8 cellular contexts compared by ENCODE assay signal in genomic region chr7:27184342-27185012, GRCh38. TPM values are rescaled to one million over a fixed set of nuclear protein-coding genes. Genes with fewer than 3 reads are reported as not detected.
A peak's percentile ranks its signal among the peaks of the same experiment; 100 is the strongest.
DNase-seq lines count a peak whose midpoint lies in the region; ATAC-seq, FAIRE-seq and TF ChIP-seq lines count a peak whose summit lies in the region.

No MANE protein-coding gene starts in this region.

- dilution Hi-C loops in endothelial cell of umbilical vein (cut with MboI; ENCODE audit: extremely low pct_ligation_motif_present, low sequenced_read_pairs), result no loop called here

- H3K9ac ChIP-seq in endothelial cell of umbilical vein (replicated peaks; ENCODE audit: extremely low read depth, insufficient read depth, low read length), result peak overlapping the region; percentile 88

- H3K4me3 ChIP-seq in SJCRH30, result peak overlapping the region; percentile 73
- H3K4me3 ChIP-seq in endothelial cell of umbilical vein (replicated peaks in 1 of 3; ENCODE audit: insufficient read depth in 1 of 3, low read depth in 1 of 3, low read length in 3 of 3), result peak overlapping the region; percentile 82 to 91 (median 84)

- peak; percentile 52 for FAIRE-seq in endothelial cell of umbilical vein (lab: Jason Lieb, UNC)

- H3K4me2 ChIP-seq in endothelial cell of umbilical vein (ENCODE audit: insufficient read depth, low read length), result peak overlapping the region; percentile 82

- H3K4me1 ChIP-seq in SJCRH30 (no peaks in the 10 kb centered on the region), endothelial cell of umbilical vein (ENCODE audit: control insufficient read depth, extremely low read depth, insufficient read depth, low read length) (peaks cover 67% of the 10 kb centered on the region)

- intact Hi-C loops in endothelial cell of umbilical vein (cut with micrococcal nuclease), result loop anchor here (1.0 to 5.0 kb wide), 3 partner anchors 7 to 1327 kb away; no protein-coding TSS in a partner anchor

- H3K36me3 ChIP-seq in SJCRH30 (no peaks in the 10 kb centered on the region), endothelial cell of umbilical vein (ENCODE audit: control insufficient read depth in 2 of 2, extremely low read depth in 1 of 2, insufficient read depth in 2 of 2, low read length in 2 of 2) (no peaks in the 10 kb centered on the region)

- H3K9me1 ChIP-seq in endothelial cell of umbilical vein (replicated peaks; ENCODE audit: control insufficient read depth, extremely low read depth, insufficient read depth, low read length), result no peaks in the 10 kb centered on the region

- peaks cover 75% of the 10 kb centered on the region for H3K79me2 ChIP-seq in endothelial cell of umbilical vein (ENCODE audit: control insufficient read depth, insufficient read depth, low read length)

- peak overlapping the region; percentile 87 for H3K27ac ChIP-seq in SJCRH30
- H3K27ac ChIP-seq in endothelial cell of umbilical vein (ENCODE audit: insufficient read depth, low read depth, low read length), result peak overlapping the region; percentile 90

- H3K9me3 ChIP-seq in SJCRH30 (replicated peaks), result no peaks in the 10 kb centered on the region
- H3K9me3 ChIP-seq in endothelial cell of umbilical vein (replicated peaks; ENCODE audit: control insufficient read depth, insufficient read depth, low read length), result no peaks in the 10 kb centered on the region

- TF ChIP-seq CTCF in endothelial cell of umbilical vein (IDR thresholded peaks at IDR 0.05; ENCODE audit: extremely low read depth in 1 of 2, insufficient read depth in 1 of 2, low read depth in 1 of 2, low read length in 2 of 2) (no peak), omental fat pad (IDR thresholded peaks at IDR 0.05) (no peak), GM10248 (IDR thresholded peaks at IDR 0.05; ENCODE audit: control extremely low read depth, extremely low read depth, low read depth, missing control alignments) (no peak)

- BruUV-seq in endothelial cell of umbilical vein (replicated peaks; lab: Mats Ljungman, UMichigan), result TSS peak; percentile 17

- POLR2A ChIA-PET in endothelial cell of umbilical vein (lab: Charles Lee), result interaction anchor here (0.6 to 2.0 kb wide), 6 partner anchors 8 to 67 kb away, joined by 3 to 8 read pairs (median 6); no protein-coding TSS in a partner anchor
- POLR2A ChIA-PET in GM10248 (lab: Yijun Ruan, JAX), result no interaction called here

- ATAC-seq in activated CD4-positive, CD25-positive, alpha-beta regulatory T cell treated with anti-CD3 and anti-CD28 coated beads, Interleukin-2, amount 50 U/mL, for 24 hours, result peak; percentile 30 to 31
- ATAC-seq in omental fat pad (ENCODE audit: low FRiP score) (no peak), HG02970 (IDR thresholded peaks at IDR 0.05; ENCODE audit: low FRiP score, unreplicated experiment) (no peak)

- CTCF ChIA-PET in endothelial cell of umbilical vein (lab: Charles Lee), result interaction anchor here (0.9 to 6.0 kb wide), 9 partner anchors 11 to 909 kb away, joined by 3 to 49 read pairs (median 5); partner anchors contain the start of gene HOXA10
- CTCF ChIA-PET in GM10248 (lab: Yijun Ruan, JAX), result interaction anchor here (5.1 kb wide), 1 partner anchor 11 kb away, joined by 41 read pairs; no protein-coding TSS in a partner anchor

- H3K27me3 ChIP-seq in SJCRH30, result no peaks in the 10 kb centered on the region
- H3K27me3 ChIP-seq in endothelial cell of umbilical vein (ENCODE audit: control insufficient read depth in 2 of 2, insufficient read depth in 2 of 2, low read length in 2 of 2), result no peaks in the 10 kb centered on the region

- no peaks in the 10 kb centered on the region for H4K20me1 ChIP-seq in endothelial cell of umbilical vein (replicated peaks; ENCODE audit: control insufficient read depth, extremely low read depth, insufficient read depth, low read length)

- DNase-seq in activated CD4-positive, CD25-positive, alpha-beta regulatory T cell (lab: John Stamatoyannopoulos, UW), result no peak
- DNase-seq in SJCRH30 (peak; percentile 55 to 69), endothelial cell of umbilical vein (ENCODE audit: low read depth, low spot score) (peak; percentile 47), omental fat pad (ENCODE audit: low spot score) (peak; percentile 21), GOT3 (lab: John Stamatoyannopoulos, UW) (no peak), GM10248 (ENCODE audit: extremely low spot score) (no peak)

- TF ChIP-seq POLR2A in endothelial cell of umbilical vein (IDR thresholded peaks at IDR 0.05; ENCODE audit: low read depth, low read length), result no peak

- peak overlapping the region; percentile 23 for H2AFZ ChIP-seq in endothelial cell of umbilical vein (ENCODE audit: low read depth, low read length)

TF ChIP-seq in endothelial cell of umbilical vein, 7 proteins besides CTCF, POLR2A, EP300 and RAD21 (continues in another document):
- TF ChIP-seq GATA2 (IDR thresholded peaks at IDR 0.05; ENCODE audit: insufficient read depth, insufficient read length, low read depth, low read length) (no peak), FOS (IDR thresholded peaks at IDR 0.05; ENCODE audit: borderline replicate concordance, insufficient read depth, low read length) (no peak), EZH2 (IDR thresholded peaks at IDR 0.05; ENCODE audit: borderline replicate concordance, low read depth, low read length, severe bottlenecking) (no peak), MYC (IDR thresholded peaks at IDR 0.05; ENCODE audit: low read depth, low read length) (no peak), POLR2AphosphoS5 (IDR thresholded peaks at IDR 0.05; ENCODE audit: insufficient read depth, low read depth, low read length) (no peak), JUN (IDR thresholded peaks at IDR 0.05; ENCODE audit: borderline replicate concordance, insufficient read depth, insufficient read length, low read depth) (no peak)

RNA-seq across cellular contexts. Expression of gene HOXA11, which starts 0.6 kb away (rescaled TPM):
- total RNA-seq in SJCRH30 (2014; rRNA removed; shearing (Covaris generic)), result 5.0 and 5.8 TPM in 2 replicates
- total RNA-seq in endothelial cell of umbilical vein (15.2 and 16.7 TPM in 2 replicates), omental fat pad (not detected)
- 10.4 and 10.8 TPM in 2 replicates for polyA plus RNA-seq in endothelial cell of umbilical vein
- 8.2 and 9.7 TPM in 2 replicates for polyA plus RNA-seq in endothelial cell of umbilical vein (2011; cell fraction: cytosol; rRNA removed)
- polyA plus RNA-seq in endothelial cell of umbilical vein (2011; cell fraction: nucleus; rRNA removed), result 4.6 and 5.5 TPM in 2 replicates
- polyA plus RNA-seq in endothelial cell of umbilical vein (2012), result 11.6 TPM in 2 replicates
- 6.6 and 8.6 TPM in 2 replicates for polyA minus RNA-seq in endothelial cell of umbilical vein
- 2.8 TPM for polyA minus RNA-seq in endothelial cell of umbilical vein (2011; cell fraction: cytosol; rRNA and poly(A)+ RNA removed)
- 3.6 and 3.7 TPM in 2 replicates for polyA minus RNA-seq in endothelial cell of umbilical vein (2011; cell fraction: nucleus; rRNA and poly(A)+ RNA removed)

RNA-seq across cellular contexts. Expression of gene HOXA10, which starts 10.4 kb away (rescaled TPM):
- 16.2 and 17.2 TPM in 2 replicates for total RNA-seq in SJCRH30 (2014; rRNA removed; shearing (Covaris generic))
- total RNA-seq in endothelial cell of umbilical vein (24.4 and 27.6 TPM in 2 replicates), omental fat pad (1 to 10 TPM in 2 of 4 donors, under 1 TPM in 2; 0.56 to 1.9 (median 1.2) TPM)
- polyA plus RNA-seq in endothelial cell of umbilical vein, result 23.7 and 30.3 TPM in 2 replicates
- 15.8 and 19.0 TPM in 2 replicates for polyA plus RNA-seq in endothelial cell of umbilical vein (2011; cell fraction: cytosol; rRNA removed)
- polyA plus RNA-seq in endothelial cell of umbilical vein (2011; cell fraction: nucleus; rRNA removed), result 16.7 TPM in 2 replicates
- polyA plus RNA-seq in endothelial cell of umbilical vein (2012), result 15.1 and 20.3 TPM in 2 replicates
- 24.4 and 30.3 TPM in 2 replicates for polyA minus RNA-seq in endothelial cell of umbilical vein
- 3.2 TPM for polyA minus RNA-seq in endothelial cell of umbilical vein (2011; cell fraction: cytosol; rRNA and poly(A)+ RNA removed)
- 8.0 and 9.1 TPM in 2 replicates for polyA minus RNA-seq in endothelial cell of umbilical vein (2011; cell fraction: nucleus; rRNA and poly(A)+ RNA removed)

RNA-seq across cellular contexts. Expression of gene HOXA13, which starts 15.4 kb away (rescaled TPM):
- total RNA-seq in SJCRH30 (2014; rRNA removed; shearing (Covaris generic)), result 1.6 and 1.7 TPM in 2 replicates
- 0.09 and 0.22 TPM in 2 replicates for total RNA-seq in endothelial cell of umbilical vein
- 0.02 TPM in 1 of 2 replicates, not detected in the other for polyA plus RNA-seq in endothelial cell of umbilical vein
- polyA plus RNA-seq in endothelial cell of umbilical vein (2011; cell fraction: cytosol; rRNA removed), result 0.01 TPM in 2 replicates
- polyA plus RNA-seq in endothelial cell of umbilical vein (2011; cell fraction: nucleus; rRNA removed), result 0.03 TPM in 1 of 2 replicates, not detected in the other
- not detected in 2 replicates for polyA plus RNA-seq in endothelial cell of umbilical vein (2012)
- not detected in 2 replicates for polyA minus RNA-seq in endothelial cell of umbilical vein
- 0.72 TPM for polyA minus RNA-seq in endothelial cell of umbilical vein (2011; cell fraction: cytosol; rRNA and poly(A)+ RNA removed)
- not detected in 2 replicates for polyA minus RNA-seq in endothelial cell of umbilical vein (2011; cell fraction: nucleus; rRNA and poly(A)+ RNA removed)
- not detected for total RNA-seq in omental fat pad

RNA-seq across cellular contexts. Expression of gene HOXA9, which starts 19.1 kb away (rescaled TPM):
- total RNA-seq in SJCRH30 (2014; rRNA removed; shearing (Covaris generic)), result 0.10 and 0.30 TPM in 2 replicates
- 61.6 and 62.9 TPM in 2 replicates for total RNA-seq in endothelial cell of umbilical vein
- polyA plus RNA-seq in endothelial cell of umbilical vein, result 47.2 and 84.1 TPM in 2 replicates
- polyA plus RNA-seq in endothelial cell of umbilical vein (2011; cell fraction: cytosol; rRNA removed), result 44.6 and 46.3 TPM in 2 replicates
- polyA plus RNA-seq in endothelial cell of umbilical vein (2011; cell fraction: nucleus; rRNA removed), result 94.3 and 108 TPM in 2 replicates
- polyA plus RNA-seq in endothelial cell of umbilical vein (2012), result 32.3 and 47.7 TPM in 2 replicates
- polyA minus RNA-seq in endothelial cell of umbilical vein, result 8.0 and 11.3 TPM in 2 replicates
- polyA minus RNA-seq in endothelial cell of umbilical vein (2011; cell fraction: cytosol; rRNA and poly(A)+ RNA removed), result not detected
- 14.0 and 22.7 TPM in 2 replicates for polyA minus RNA-seq in endothelial cell of umbilical vein (2011; cell fraction: nucleus; rRNA and poly(A)+ RNA removed)
- total RNA-seq in omental fat pad, result 1 to 10 TPM in 2 of 4 donors, under 1 TPM in 1, not detected in 1; 0.19 to 2.4 (median 1.0) TPM

RNA-seq across cellular contexts. Expression of gene HOXA7, which starts 28.0 kb away (rescaled TPM):
- total RNA-seq in SJCRH30 (2014; rRNA removed; shearing (Covaris generic)), result 38.6 and 40.4 TPM in 2 replicates
- total RNA-seq in endothelial cell of umbilical vein (15.6 and 18.5 TPM in 2 replicates), omental fat pad (1 to 10 TPM; 4.6 to 6.1 (median 5.3) TPM)
- 16.9 and 18.1 TPM in 2 replicates for polyA plus RNA-seq in endothelial cell of umbilical vein
- polyA plus RNA-seq in endothelial cell of umbilical vein (2011; cell fraction: cytosol; rRNA removed), result 13.0 and 13.8 TPM in 2 replicates
- 5.6 and 8.3 TPM in 2 replicates for polyA plus RNA-seq in endothelial cell of umbilical vein (2011; cell fraction: nucleus; rRNA removed)
- polyA plus RNA-seq in endothelial cell of umbilical vein (2012), result 13.9 and 16.0 TPM in 2 replicates
- polyA minus RNA-seq in endothelial cell of umbilical vein, result 8.6 and 9.4 TPM in 2 replicates
- polyA minus RNA-seq in endothelial cell of umbilical vein (2011; cell fraction: cytosol; rRNA and poly(A)+ RNA removed), result 5.9 TPM
- 3.8 and 4.1 TPM in 2 replicates for polyA minus RNA-seq in endothelial cell of umbilical vein (2011; cell fraction: nucleus; rRNA and poly(A)+ RNA removed)

Comparison
In these comparisons a context has a peak if more than half of its experiments do, and no peak if none do; other contexts are left out.
1. ATAC-seq: peak in activated CD4-positive, CD25-positive, alpha-beta regulatory T cell treated with anti-CD3 and anti-CD28 coated beads, Interleukin-2, amount 50 U/mL, for 24 hours (2 of 2); none in omental fat pad (single experiment) and HG02970 (single experiment).
2. DNase-seq: peak in SJCRH30 (2 of 2), endothelial cell of umbilical vein (single experiment) and omental fat pad (single experiment); none in activated CD4-positive, CD25-positive, alpha-beta regulatory T cell (0 of 4), GOT3 (single experiment) and GM10248 (single experiment).